In genomic region chr17:8409966-8410881, GRCh38 we compare ENCODE assay signal across 8 cellular contexts. TPM values are rescaled to one million over a fixed set of nuclear protein-coding genes. Genes with fewer than 3 reads are reported as not detected.
DNase-seq lines count a peak whose midpoint lies in the region; ATAC-seq, FAIRE-seq and TF ChIP-seq lines count a peak whose summit lies in the region.

No MANE protein-coding gene starts in this region.

- peak; percentile 94 for TF ChIP-seq CTCF in A673 (conservative IDR thresholded peaks at IDR 0.05; ENCODE audit: low read depth, low read length)
- TF ChIP-seq CTCF in GM23338 (conservative IDR thresholded peaks at IDR 0.05; ENCODE audit: low read depth in 2 of 2), result peak; percentile 93 to 94
- TF ChIP-seq CTCF in activated B cell treated with CpG ODN at 0.5 μM for 24 hours (IDR thresholded peaks at IDR 0.05), result peak; percentile 87

- ATAC-seq in GM23338, result peak; percentile 92
- peak; percentile 81 for ATAC-seq in activated B cell treated with CpG ODN at 0.5 μM for 24 hours (ENCODE audit: low read depth)
- ATAC-seq in HG02870 (IDR thresholded peaks at IDR 0.05; ENCODE audit: unreplicated experiment), result no peak

- intact Hi-C loops in A673 (cut with micrococcal nuclease; ENCODE audit: unreplicated experiment) (loop anchor here (1.0 to 10.0 kb wide), 3 partner anchors 336 to 485 kb away; no protein-coding TSS in a partner anchor), activated B cell treated with CpG ODN at 0.5 μM for 24 hours (cut with micrococcal nuclease) (loop anchor here (1.0 kb wide), 5 partner anchors 25 to 588 kb away; partner anchors contain the start of gene NDEL1)

- H4K20me1 ChIP-seq in GM23338 (replicated peaks; ENCODE audit: insufficient read depth), result no peaks in the 10 kb centered on the region

- POLR2A ChIA-PET in A673 (lab: Charles Lee; ENCODE audit: low non-redundant PET), result interaction anchor here (0.6 kb wide), 1 partner anchor 329 kb away, joined by 7 read pairs; no protein-coding TSS in a partner anchor
- POLR2A ChIA-PET in activated B cell treated with CpG ODN at 0.5 μM for 24 hours (lab: Charles Lee), result interaction anchor here (0.9 to 1.2 kb wide), 3 partner anchors 16 to 375 kb away, joined by 3 to 4 read pairs (median 3); no protein-coding TSS in a partner anchor

- no TSS peak for BruUV-seq in A673 (replicated peaks; lab: Mats Ljungman, UMichigan)

- H3K27ac ChIP-seq in A673 (ENCODE audit: low read depth, low read length, poor library complexity, severe bottlenecking) (no peak overlapping the region), GM23338 (ENCODE audit: low read depth) (no peak overlapping the region), caudate nucleus (ENCODE audit: low read depth, low read length) (no peak overlapping the region)

- H3K4me1 ChIP-seq in A673 (ENCODE audit: insufficient read depth, low read length, poor library complexity, severe bottlenecking) (no peaks in the 10 kb centered on the region), GM23338 (ENCODE audit: insufficient read depth) (peaks cover 9% of the 10 kb centered on the region; the same call in 1 of the 2 replicates)

- peak; percentile 93 for DNase-seq in A673 (ENCODE audit: low spot score)
- DNase-seq in GM23338 (ENCODE audit: low spot score), result peak; percentile 96
- peak; percentile 37 for DNase-seq in NCI-H2196 treated with DMSO at 0.1 percent for 48 hours (lab: John Stamatoyannopoulos, UW; ENCODE audit: unreplicated experiment)
- peak; percentile 66 for DNase-seq in activated B cell treated with CpG ODN at 0.5 μM for 24 hours
- DNase-seq in caudate nucleus (lab: John Stamatoyannopoulos, UW), result peak; percentile 14 to 91 (median 73)
- peak; percentile 88 for DNase-seq in stimulated activated CD4-positive, alpha-beta T cell treated with anti-CD3 and anti-CD28 coated beads, Interleukin-15, amount 100 ng/mL, for 24 hours

- H3K4me3 Mint-ChIP-seq in GM23338 (no peak overlapping the region; the same call in 2 of the 3 replicates), activated B cell treated with CpG ODN at 0.5 μM for 24 hours (no peak overlapping the region)

- H3K4me2 ChIP-seq in GM23338, result no peak overlapping the region

- no peaks in the 10 kb centered on the region for H3K9me3 ChIP-seq in A673 (ENCODE audit: low read depth, low read length, poor library complexity, severe bottlenecking)

- H3K4me1 Mint-ChIP-seq in GM23338 (peaks cover 6% of the 10 kb centered on the region), activated B cell treated with CpG ODN at 0.5 μM for 24 hours (peaks cover 4% of the 10 kb centered on the region)

- H3K4me3 ChIP-seq in A673 (ENCODE audit: low read depth, low read length, poor library complexity, severe bottlenecking) (no peak overlapping the region), GM23338 (no peak overlapping the region)

- H3K27me3 Mint-ChIP-seq in GM23338 (ENCODE audit: insufficient read depth, low read depth, poor library complexity) (peaks cover 16% of the 10 kb centered on the region), activated B cell treated with CpG ODN at 0.5 μM for 24 hours (peaks cover 13% of the 10 kb centered on the region)

- peak overlapping the region; percentile 50 for H2AFZ ChIP-seq in GM23338

- H3K9me2 ChIP-seq in GM23338 (ENCODE audit: insufficient read depth), result no peaks in the 10 kb centered on the region

- FAIRE-seq in islet of Langerhans (lab: Jason Lieb, UNC), result peak; percentile 96

- H3F3A ChIP-seq in GM23338 (replicated peaks; ENCODE audit: low read depth), result no peaks in the 10 kb centered on the region

- H3K27me3 ChIP-seq in A673 (replicated peaks; ENCODE audit: insufficient read depth, low read depth, low read length, poor library complexity), result no peaks in the 10 kb centered on the region
- no peaks in the 10 kb centered on the region for H3K27me3 ChIP-seq in GM23338 (ENCODE audit: insufficient read depth)

- CTCF ChIA-PET in A673 (lab: Charles Lee), result interaction anchor here (0.6 to 1.4 kb wide), 9 partner anchors 10 to 1373 kb away, joined by 3 to 14 read pairs (median 4); partner anchors contain the start of gene NDEL1
- CTCF ChIA-PET in activated B cell treated with CpG ODN at 0.5 μM for 24 hours (lab: Charles Lee), result interaction anchor here (0.7 to 4.7 kb wide), 22 partner anchors 10 to 1145 kb away, joined by 3 to 56 read pairs (median 3); partner anchors contain the start of genes CCDC42 and NDEL1

- H3K9me3 Mint-ChIP-seq in GM23338 (no peaks in the 10 kb centered on the region), activated B cell treated with CpG ODN at 0.5 μM for 24 hours (no peaks in the 10 kb centered on the region)

- no peak overlapping the region for H3K27ac Mint-ChIP-seq in GM23338
- no peak overlapping the region for H3K27ac Mint-ChIP-seq in activated B cell treated with CpG ODN at 0.5 μM for 24 hours

- H3K36me3 ChIP-seq in A673 (ENCODE audit: insufficient read depth, low read length, poor library complexity, severe bottlenecking), result no peaks in the 10 kb centered on the region
- H3K36me3 ChIP-seq in GM23338 (ENCODE audit: insufficient read depth), result no peaks in the 10 kb centered on the region

- H3K36me3 Mint-ChIP-seq in GM23338 (ENCODE audit: low read depth) (no peaks in the 10 kb centered on the region), activated B cell treated with CpG ODN at 0.5 μM for 24 hours (ENCODE audit: low read depth) (no peaks in the 10 kb centered on the region)

- H3K79me2 ChIP-seq in GM23338 (replicated peaks; ENCODE audit: insufficient read depth), result no peaks in the 10 kb centered on the region

TF ChIP-seq in GM23338, 12 proteins besides CTCF, POLR2A, EP300 and RAD21:
- no peak for TF ChIP-seq ZNF114 (CRISPR knock-in tag; IDR thresholded peaks at IDR 0.05)
- TF ChIP-seq ETS1 (IDR thresholded peaks at IDR 0.05), result no peak
- TF ChIP-seq ZNF331 (CRISPR knock-in tag; IDR thresholded peaks at IDR 0.05; ENCODE audit: low read depth), result no peak
- no peak for TF ChIP-seq STAT1 (IDR thresholded peaks at IDR 0.05; ENCODE audit: unreplicated experiment)
- TF ChIP-seq EZH2phosphoT487 (IDR thresholded peaks at IDR 0.05; ENCODE audit: unreplicated experiment), result no peak
- no peak for TF ChIP-seq CREB1 (CRISPR knock-in tag; IDR thresholded peaks at IDR 0.05; ENCODE audit: low read depth)
TF ChIP-seq in GM23338: peak in this region for 0.

RNA-seq across cellular contexts. Expression of gene RNF222, which starts 12.6 kb away (rescaled TPM):
- total RNA-seq in A673 (2021), result not detected in 2 replicates
- total RNA-seq in GM23338 (2014; rRNA removed; shearing (Covaris generic)), result 0.07 and 0.31 TPM in 2 replicates
- 0.10 TPM in 1 of 2 replicates, not detected in the other for polyA plus RNA-seq in GM23338 (2016; fragmentation: Nextera tagmentation; extraction: Ambion mirVana)
- not detected in 2 replicates for total RNA-seq in activated B cell treated with CpG ODN at 0.5 μM for 24 hours

RNA-seq across cellular contexts. Expression of gene NDEL1, which starts 25.5 kb away (rescaled TPM):
- total RNA-seq in A673 (2021) (71.1 and 76.5 TPM in 2 replicates), activated B cell treated with CpG ODN at 0.5 μM for 24 hours (64.6 and 82.6 TPM in 2 replicates)
- 15.9 and 21.2 TPM in 2 replicates for total RNA-seq in GM23338 (2014; rRNA removed; shearing (Covaris generic))
- 21.6 and 26.0 TPM in 2 replicates for polyA plus RNA-seq in GM23338 (2016; fragmentation: Nextera tagmentation; extraction: Ambion mirVana)

RNA-seq across cellular contexts. Expression of gene RPL26, which starts 27.2 kb away (rescaled TPM):
- total RNA-seq in A673 (2021) (1,604 and 1,668 TPM in 2 replicates), activated B cell treated with CpG ODN at 0.5 μM for 24 hours (3,512 and 4,174 TPM in 2 replicates)
- 3,158 and 4,450 TPM in 2 replicates for total RNA-seq in GM23338 (2014; rRNA removed; shearing (Covaris generic))
- 2,274 and 2,541 TPM in 2 replicates for polyA plus RNA-seq in GM23338 (2016; fragmentation: Nextera tagmentation; extraction: Ambion mirVana)

Comparison
In these comparisons a context has a peak if more than half of its experiments do, and no peak if none do; other contexts are left out.
1. DNase-seq: peak in every context shown above with its lines; median percentile 96 in GM23338; 93 in A673; 88 in stimulated activated CD4-positive, alpha-beta T cell treated with anti-CD3 and anti-CD28 coated beads, Interleukin-15, amount 100 ng/mL, for 24 hours; 73 in caudate nucleus; 66 in activated B cell treated with CpG ODN at 0.5 μM for 24 hours; 37 in NCI-H2196 treated with DMSO at 0.1 percent for 48 hours.